31 cellular contexts compared by ENCODE assay signal in genomic region chr5:137292461-137293025, GRCh38.
DNase-seq lines count a peak whose midpoint lies in the region; ATAC-seq, FAIRE-seq and TF ChIP-seq lines count a peak whose summit lies in the region.
"Had no signal": no experiment of that assay in that cellular context is flagged by ENCODE, and none has a peak within 500 bp of the region (broad histone marks: within the 10 kb centered on the region; RNA-seq: fewer than 3 reads in every experiment).

No MANE protein-coding gene starts in this region.

- peaks cover 23% of the 10 kb centered on the region for H3K4me1 ChIP-seq in neural progenitor cell
- H3K4me1 ChIP-seq: breast epithelium, gastroesophageal sphincter, suprapubic skin had no signal

- no peak overlapping the region for H3K9ac ChIP-seq in neural progenitor cell

- no peaks in the 10 kb centered on the region for H3K27me3 ChIP-seq in bronchial epithelial cell (ENCODE audit: control insufficient read depth, insufficient read depth, low read length)
- no peaks in the 10 kb centered on the region for H3K27me3 ChIP-seq in neural progenitor cell
- H3K27me3 ChIP-seq: breast epithelium, gastroesophageal sphincter had no signal

- no peaks in the 10 kb centered on the region for H4K20me1 ChIP-seq in neural progenitor cell (ENCODE audit: low read depth)

- no peak overlapping the region for H3K4me3 ChIP-seq in bronchial epithelial cell (ENCODE audit: low read depth, low read length)
- no peak overlapping the region for H3K4me3 ChIP-seq in neural progenitor cell
- H3K4me3 ChIP-seq: A549, breast epithelium, gastroesophageal sphincter, lung, suprapubic skin had no signal

- peak; percentile 24 for DNase-seq in NCI-H2196 (lab: John Stamatoyannopoulos, UW; ENCODE audit: unreplicated experiment)
- no peak for DNase-seq in NCI-H2196 treated with DMSO at 0.1 percent for 48 hours (lab: John Stamatoyannopoulos, UW; ENCODE audit: unreplicated experiment)
- peak; percentile 83 for DNase-seq in NCI-H82 (lab: John Stamatoyannopoulos, UW)
- peak; percentile 25 for DNase-seq in bronchial epithelial cell (ENCODE audit: low read depth)
- DNase-seq in neural progenitor cell (ENCODE audit: low spot score) = no peak
- DNase-seq in pons (ENCODE audit: low spot score) = no peak
- DNase-seq in erythroblast (lab: John Stamatoyannopoulos, UW) = no peak
- DNase-seq: activated CD4-positive, alpha-beta T cell treated with anti-CD3 and anti-CD28 coated beads, Interleukin-2, amount 50 U/mL, for 4 hours; activated CD8-positive, alpha-beta memory T cell treated with anti-CD3 and anti-CD28 coated beads, Interleukin-2, amount 10 ng/mL, durations not matched to agents 7 days and 5 days; activated gamma-delta T cell; activated naive CD8-positive, alpha-beta T cell treated with anti-CD3 and anti-CD28 coated beads for 36 hours; activated T-cell treated with anti-CD3 and anti-CD28 coated beads, Interleukin-2, amount 50 U/mL, for 4 hours; CD4-positive, CD25-positive, alpha-beta regulatory T cell; EL; KBM-7; natural killer cell; NCI-H1436 treated with DMSO at 0.1 percent for 48 hours; NCI-H2081 treated with DMSO at 0.1 percent for 48 hours; NCI-H524 treated with DMSO at 0.1 percent for 48 hours; stimulated activated naive CD4-positive, alpha-beta T cell had no signal

- no peak overlapping the region for H2AFZ ChIP-seq in neural progenitor cell (replicated peaks)

- no peak for ATAC-seq in HG03432 (IDR thresholded peaks at IDR 0.05; ENCODE audit: unreplicated experiment)
- ATAC-seq: A549; activated CD4-positive, CD25-positive, alpha-beta regulatory T cell treated with anti-CD3 and anti-CD28 coated beads, Interleukin-2, amount 50 U/mL, for 24 hours; activated CD8-positive, alpha-beta memory T cell treated with anti-CD3 and anti-CD28 coated beads, Interleukin-2, amount 10 ng/mL, durations not matched to agents 7 days and 5 days; activated T-cell treated with anti-CD3 and anti-CD28 coated beads, Interleukin-2, amount 50 U/mL, for 4 hours; natural killer cell had no signal

- TF ChIP-seq CTCF in bronchial epithelial cell (IDR thresholded peaks at IDR 0.05; ENCODE audit: insufficient read depth, low read length, severe bottlenecking) = no peak
- no peak for TF ChIP-seq CTCF in neural progenitor cell (IDR thresholded peaks at IDR 0.05)

- H3K36me3 Mint-ChIP-seq in neural progenitor cell = no peaks in the 10 kb centered on the region
- H3K36me3 Mint-ChIP-seq: activated CD8-positive, alpha-beta memory T cell treated with anti-CD3 and anti-CD28 coated beads, Interleukin-2, amount 10 ng/mL, durations not matched to agents 7 days and 5 days; activated naive CD8-positive, alpha-beta T cell treated with anti-CD3 and anti-CD28 coated beads for 36 hours; CD4-positive, CD25-positive, alpha-beta regulatory T cell; natural killer cell had no signal

- no peaks in the 10 kb centered on the region for H3K9me3 Mint-ChIP-seq in neural progenitor cell
- H3K9me3 Mint-ChIP-seq: activated naive CD8-positive, alpha-beta T cell treated with anti-CD3 and anti-CD28 coated beads for 36 hours; activated T-cell treated with anti-CD3 and anti-CD28 coated beads, Interleukin-2, amount 50 U/mL, for 4 hours; CD4-positive, CD25-positive, alpha-beta regulatory T cell; natural killer cell; T-helper 1 cell treated with Interleukin-12 subunit alpha and Interleukin-12 subunit beta and Interleukin-4 antibody, amounts not matched to agents 30 μg/mL and 1 μg/mL, for 36 hours had no signal

- no peak for FAIRE-seq in bronchial epithelial cell (lab: Jason Lieb, UNC)
- FAIRE-seq: A549, endothelial cell of umbilical vein, GM18507, TTC549 had no signal

- H3K9me3 ChIP-seq in neural progenitor cell (ENCODE audit: low read depth) = no peaks in the 10 kb centered on the region
- H3K9me3 ChIP-seq: A549, breast epithelium, gastroesophageal sphincter, suprapubic skin had no signal

- H3K27ac ChIP-seq in neural progenitor cell = no peak overlapping the region
- H3K27ac ChIP-seq: A549, breast epithelium, gastroesophageal sphincter, suprapubic skin had no signal

- no peak for TF ChIP-seq POLR2A in erythroblast (IDR thresholded peaks at IDR 0.05; ENCODE audit: low read length)

- no peak overlapping the region for H3K4me2 ChIP-seq in neural progenitor cell
- H3K4me2 ChIP-seq: A549 had no signal

- no peaks in the 10 kb centered on the region for H3K79me2 ChIP-seq in neural progenitor cell (ENCODE audit: low read depth)

- no peak overlapping the region for H3K27ac Mint-ChIP-seq in neural progenitor cell
- H3K27ac Mint-ChIP-seq: activated CD8-positive, alpha-beta memory T cell treated with anti-CD3 and anti-CD28 coated beads, Interleukin-2, amount 10 ng/mL, durations not matched to agents 7 days and 5 days; activated naive CD8-positive, alpha-beta T cell treated with anti-CD3 and anti-CD28 coated beads for 36 hours; CD4-positive, CD25-positive, alpha-beta regulatory T cell; natural killer cell; T-helper 1 cell treated with Interleukin-12 subunit alpha and Interleukin-12 subunit beta and Interleukin-4 antibody, amounts not matched to agents 30 μg/mL and 1 μg/mL, for 36 hours had no signal

- H3K4me3 Mint-ChIP-seq in neural progenitor cell = no peak overlapping the region
- H3K4me3 Mint-ChIP-seq: activated CD8-positive, alpha-beta memory T cell treated with anti-CD3 and anti-CD28 coated beads, Interleukin-2, amount 10 ng/mL, durations not matched to agents 7 days and 5 days; activated naive CD8-positive, alpha-beta T cell treated with anti-CD3 and anti-CD28 coated beads for 36 hours; activated T-cell treated with anti-CD3 and anti-CD28 coated beads, Interleukin-2, amount 50 U/mL, for 4 hours; CD4-positive, CD25-positive, alpha-beta regulatory T cell; natural killer cell; T-helper 1 cell treated with Interleukin-12 subunit alpha and Interleukin-12 subunit beta and Interleukin-4 antibody, amounts not matched to agents 30 μg/mL and 1 μg/mL, for 36 hours had no signal

- H3K4me1 Mint-ChIP-seq in neural progenitor cell = peaks cover 54% of the 10 kb centered on the region
- H3K4me1 Mint-ChIP-seq: activated CD8-positive, alpha-beta memory T cell treated with anti-CD3 and anti-CD28 coated beads, Interleukin-2, amount 10 ng/mL, durations not matched to agents 7 days and 5 days; activated naive CD8-positive, alpha-beta T cell treated with anti-CD3 and anti-CD28 coated beads for 36 hours; CD4-positive, CD25-positive, alpha-beta regulatory T cell; natural killer cell had no signal

- H3K27me3 Mint-ChIP-seq in neural progenitor cell (ENCODE audit: insufficient read depth, low read depth) = peaks cover 13% of the 10 kb centered on the region
- H3K27me3 Mint-ChIP-seq: activated naive CD8-positive, alpha-beta T cell treated with anti-CD3 and anti-CD28 coated beads for 36 hours had no signal

- no peaks in the 10 kb centered on the region for H3K36me3 ChIP-seq in bronchial epithelial cell (ENCODE audit: control insufficient read depth, insufficient read depth, low read length)
- no peaks in the 10 kb centered on the region for H3K36me3 ChIP-seq in neural progenitor cell
- H3K36me3 ChIP-seq: breast epithelium, gastroesophageal sphincter, suprapubic skin had no signal

- no peaks in the 10 kb centered on the region for H3F3A ChIP-seq in neural progenitor cell (ENCODE audit: low read depth)

Comparison
In these comparisons a context has a peak if more than half of its experiments do, and no peak if none do; other contexts are left out.
1. DNase-seq: peak in NCI-H2196 (single experiment), NCI-H82 (single experiment) and bronchial epithelial cell (single experiment); none in NCI-H2196 treated with DMSO at 0.1 percent for 48 hours (single experiment), neural progenitor cell (single experiment), pons (single experiment) and erythroblast (0 of 2).